ENCODE assay signal across 31 cellular contexts in the genomic region with DNA sequence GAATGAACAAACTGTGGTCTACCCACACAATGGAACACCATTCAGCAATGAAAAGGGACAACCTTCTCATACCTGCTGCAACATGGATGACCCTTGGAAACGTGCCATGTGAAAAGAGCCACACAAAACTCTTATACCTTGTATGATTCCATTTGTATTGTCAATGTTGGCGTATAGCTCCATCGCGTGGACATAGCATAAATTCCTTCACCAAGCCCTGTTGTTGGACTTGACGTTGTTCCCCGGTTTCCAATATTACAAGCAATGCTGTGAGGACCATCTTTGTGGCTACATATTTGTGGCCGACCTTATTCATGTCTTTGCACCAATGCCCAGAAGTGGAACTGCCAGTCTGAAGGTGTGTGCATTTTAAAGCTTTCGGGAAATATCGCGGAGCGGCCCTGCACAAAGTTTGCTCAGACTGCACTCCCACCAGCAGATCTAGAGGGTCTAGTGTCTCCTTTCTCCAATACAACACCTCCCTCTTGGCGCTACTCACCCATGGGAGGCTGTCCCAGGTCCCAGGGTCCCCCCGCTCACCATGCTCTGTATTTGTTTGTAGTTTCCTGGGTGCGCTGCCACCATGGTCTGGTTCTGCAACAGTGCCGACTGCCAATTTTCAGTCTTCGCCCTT. TPM values are rescaled to one million over a fixed set of nuclear protein-coding genes. Genes with fewer than 3 reads are reported as not detected.
"Had no signal": no experiment of that assay in that cellular context is flagged by ENCODE, and none has a peak within 500 bp of the region (broad histone marks: within the 10 kb centered on the region; RNA-seq: fewer than 3 reads in every experiment).

A gene with protein sequence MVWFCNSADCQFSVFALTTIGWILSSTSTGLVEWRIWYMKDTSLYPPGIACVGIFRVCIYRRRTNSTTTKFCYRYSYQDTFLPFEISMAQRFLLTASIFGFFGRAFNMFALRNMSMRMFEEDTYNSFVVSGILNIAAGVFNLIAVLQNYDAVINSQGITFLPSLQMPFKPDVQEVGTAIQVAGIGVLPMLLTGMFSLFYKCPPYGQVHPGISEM (plus strand): TSS at position 584 of the 634 bp plus-strand sequence. CDS start 0 bp downstream, at position 584.

- H3K4me3 ChIP-seq: adrenal gland, body of pancreas, breast epithelium, SK-N-MC had no signal

- H3K36me3 Mint-ChIP-seq: activated naive CD4-positive, alpha-beta T cell treated with anti-CD3 and anti-CD28 coated beads, Interleukin-2, amount 50 U/mL, for 72 hours had no signal

- ATAC-seq: activated CD8-positive, alpha-beta T cell treated with anti-CD3 and anti-CD28 coated beads for 36 hours; activated naive CD4-positive, alpha-beta T cell treated with anti-CD3 and anti-CD28 coated beads, Interleukin-2, amount 50 U/mL, for 72 hours; activated T-cell treated with anti-CD3 and anti-CD28 coated beads, Interleukin-2, amount 50 U/mL, for 72 hours; body of pancreas; PC-3 had no signal

- H3K27ac ChIP-seq: adrenal gland, body of pancreas, breast epithelium, SK-N-MC had no signal

- H3K36me3 ChIP-seq: adrenal gland, breast epithelium had no signal

- H3K27me3 ChIP-seq: body of pancreas had no signal

- H3K4me1 Mint-ChIP-seq: activated CD4-positive, alpha-beta T cell treated with anti-CD3 and anti-CD28 coated beads, Interleukin-2, amount 10 ng/mL, durations not matched to agents 24 days and 14 days had no signal

- FAIRE-seq: TTC549 had no signal

- DNase-seq: activated CD4-positive, alpha-beta T cell treated with anti-CD3 and anti-CD28 coated beads, Interleukin-2, amount 10 ng/mL, durations not matched to agents 24 days and 14 days; activated CD4-positive, alpha-beta T cell treated with anti-CD3 and anti-CD28 coated beads, Interleukin-2, amount 50 U/mL, for 4 hours; activated CD8-positive, alpha-beta T cell treated with anti-CD3 and anti-CD28 coated beads for 36 hours; activated gamma-delta T cell treated with Interleukin-2 at 50 U/mL for 16 hours; activated naive CD4-positive, alpha-beta T cell treated with anti-CD3 and anti-CD28 coated beads for 36 hours; activated T-cell treated with anti-CD3 and anti-CD28 coated beads, Interleukin-2, amount 50 U/mL, for 1 hour; activated T-cell treated with anti-CD3 and anti-CD28 coated beads, Interleukin-2, amount 50 U/mL, for 72 hours; adrenal gland; body of pancreas; Karpas-422; NCI-H1105; NCI-H1417 treated with DMSO at 0.1 percent for 48 hours; NCI-H187 treated with DMSO at 0.1 percent for 48 hours; NCI-H2081 treated with DMSO at 0.1 percent for 48 hours; NCI-H345; NCI-H524 treated with DMSO at 0.1 percent for 48 hours; NCI-H748 treated with DMSO at 0.1 percent for 48 hours; NK-92 treated with Interleukin-12 subunit alpha and Interleukin-12 subunit beta, amount 100 ng/mL, for 24 hours; PC-3; Right ventricle myocardium superior had no signal

- H3K4me3 Mint-ChIP-seq: activated CD4-positive, alpha-beta T cell treated with anti-CD3 and anti-CD28 coated beads, Interleukin-2, amount 10 ng/mL, durations not matched to agents 24 days and 14 days; activated CD8-positive, alpha-beta T cell treated with anti-CD3 and anti-CD28 coated beads for 36 hours; activated naive CD4-positive, alpha-beta T cell treated with anti-CD3 and anti-CD28 coated beads for 36 hours; activated T-cell treated with anti-CD3 and anti-CD28 coated beads, Interleukin-2, amount 50 U/mL, for 72 hours; T-helper 1 cell treated with Interleukin-12 subunit alpha and Interleukin-12 subunit beta and Interleukin-4 antibody, amounts not matched to agents 30 μg/mL and 1 μg/mL, for 36 hours; T-helper 2 cell treated with Interferon-gamma antibody and Interleukin-4, amounts not matched to agents 5 μg/mL and 100 μg/mL, for 36 hours had no signal

- H3K9me3 Mint-ChIP-seq: activated CD4-positive, alpha-beta T cell treated with anti-CD3 and anti-CD28 coated beads, Interleukin-2, amount 10 ng/mL, durations not matched to agents 24 days and 14 days; activated CD8-positive, alpha-beta T cell treated with anti-CD3 and anti-CD28 coated beads for 36 hours; activated naive CD4-positive, alpha-beta T cell treated with anti-CD3 and anti-CD28 coated beads for 36 hours; activated T-helper 2 cell treated with anti-CD3 and anti-CD28 coated beads, Interferon-gamma antibody, Interleukin-2, Interleukin-4, amounts not matched to agents 10 μg/mL and 5 μg/mL and 100 μg/mL, durations not matched to agents 14 hours and 24 hours and 36 hours; T-helper 1 cell treated with Interleukin-12 subunit alpha and Interleukin-12 subunit beta and Interleukin-4 antibody, amounts not matched to agents 30 μg/mL and 1 μg/mL, for 36 hours; T-helper 2 cell treated with Interferon-gamma antibody and Interleukin-4, amounts not matched to agents 5 μg/mL and 100 μg/mL, for 36 hours had no signal

- H3K9me3 ChIP-seq: adrenal gland, body of pancreas had no signal

- H3K4me1 ChIP-seq: adrenal gland, body of pancreas, breast epithelium had no signal

- H3K27ac Mint-ChIP-seq: activated CD4-positive, alpha-beta T cell treated with anti-CD3 and anti-CD28 coated beads, Interleukin-2, amount 10 ng/mL, durations not matched to agents 24 days and 14 days; activated CD8-positive, alpha-beta T cell treated with anti-CD3 and anti-CD28 coated beads for 36 hours; activated naive CD4-positive, alpha-beta T cell treated with anti-CD3 and anti-CD28 coated beads for 36 hours; activated naive CD4-positive, alpha-beta T cell treated with anti-CD3 and anti-CD28 coated beads, Interleukin-2, amount 50 U/mL, for 72 hours; activated T-cell treated with anti-CD3 and anti-CD28 coated beads, Interleukin-2, amount 50 U/mL, for 72 hours; activated T-helper 2 cell treated with anti-CD3 and anti-CD28 coated beads, Interferon-gamma antibody, Interleukin-2, Interleukin-4, amounts not matched to agents 10 μg/mL and 5 μg/mL and 100 μg/mL, durations not matched to agents 14 hours and 24 hours and 36 hours; T-helper 1 cell treated with Interleukin-12 subunit alpha and Interleukin-12 subunit beta and Interleukin-4 antibody, amounts not matched to agents 30 μg/mL and 1 μg/mL, for 36 hours; T-helper 2 cell treated with Interferon-gamma antibody and Interleukin-4, amounts not matched to agents 5 μg/mL and 100 μg/mL, for 36 hours had no signal

- H3K27me3 Mint-ChIP-seq: activated CD4-positive, alpha-beta T cell treated with anti-CD3 and anti-CD28 coated beads, Interleukin-2, amount 10 ng/mL, durations not matched to agents 24 days and 14 days had no signal

RNA-seq across cellular contexts. Expression of the gene that starts here (rescaled TPM):
- total RNA-seq: activated CD4-positive, alpha-beta T cell treated with anti-CD3 and anti-CD28 coated beads, Interleukin-2, amount 10 ng/mL, durations not matched to agents 24 days and 14 days; activated CD8-positive, alpha-beta memory T cell treated with anti-CD3 and anti-CD28 coated beads for 36 hours; activated CD8-positive, alpha-beta T cell treated with anti-CD3 and anti-CD28 coated beads for 36 hours; activated naive CD4-positive, alpha-beta T cell treated with anti-CD3 and anti-CD28 coated beads for 36 hours; activated naive CD4-positive, alpha-beta T cell treated with anti-CD3 and anti-CD28 coated beads, Interleukin-2, amount 50 U/mL, for 72 hours; activated T-cell treated with anti-CD3 and anti-CD28 coated beads, Interleukin-2, amount 50 U/mL, for 72 hours; activated T-helper 2 cell treated with anti-CD3 and anti-CD28 coated beads, Interferon-gamma antibody, Interleukin-2, Interleukin-4, amounts not matched to agents 10 μg/mL and 5 μg/mL and 100 μg/mL, durations not matched to agents 14 hours and 24 hours and 36 hours; cardiac septum; MCF 10A; NCI-H460; Right ventricle myocardium superior had no signal
